In genomic region chr14:54818201-54819133, GRCh38 we compare ENCODE assay signal across 1 cellular context.
TF ChIP-seq lines count a peak whose summit lies in the region.

No MANE protein-coding gene starts in this region.

TF ChIP-seq in HepG2, 621 proteins besides CTCF, POLR2A, EP300 and RAD21:
- TF ChIP-seq CREB1 (IDR thresholded peaks at IDR 0.05) (no peak), CREB1 (CRISPR knock-in tag; IDR thresholded peaks at IDR 0.05) (no peak), ARID5B (CRISPR knock-in tag; IDR thresholded peaks at IDR 0.05) (no peak), GPN1 (CRISPR knock-in tag; IDR thresholded peaks at IDR 0.05; ENCODE audit: borderline replicate concordance) (no peak), FOSL2 (CRISPR knock-in tag; IDR thresholded peaks at IDR 0.05) (peak; percentile 47), ZNF430 (CRISPR knock-in tag; IDR thresholded peaks at IDR 0.05) (no peak), ZNF17 (CRISPR knock-in tag; IDR thresholded peaks at IDR 0.05) (no peak)
